9 cellular contexts compared by ENCODE assay signal in the genomic region with DNA sequence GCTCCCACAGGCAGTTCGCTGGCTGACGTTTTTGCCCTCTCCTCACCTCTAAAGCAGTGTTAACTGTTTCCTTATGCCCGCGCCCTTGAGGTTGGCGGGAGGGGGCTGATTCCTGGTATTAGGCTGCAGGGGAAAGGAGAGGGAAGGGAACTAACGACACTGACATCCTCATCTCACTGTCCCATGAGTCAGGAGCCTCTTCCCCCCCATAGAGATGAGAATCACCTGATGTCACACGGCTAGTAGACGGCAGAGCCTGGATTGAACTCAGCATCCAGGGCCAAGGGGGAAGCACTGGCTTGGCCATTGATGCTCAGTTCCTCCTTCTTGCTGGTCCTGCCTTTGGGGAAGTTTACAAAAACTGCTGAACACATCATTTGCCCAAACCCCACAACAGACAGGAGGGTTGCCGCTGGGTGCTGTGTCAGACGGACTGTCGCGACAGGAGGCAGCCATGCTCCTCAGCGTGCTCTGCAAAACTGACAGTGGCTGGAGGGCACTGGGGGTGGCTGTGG. TPM values are rescaled to one million over a fixed set of nuclear protein-coding genes. Genes with fewer than 3 reads are reported as not detected.
DNase-seq lines count a peak whose midpoint lies in the region; ATAC-seq and TF ChIP-seq lines count a peak whose summit lies in the region.
"Had no signal": no experiment of that assay in that cellular context is flagged by ENCODE, and none has a peak within 500 bp of the region (broad histone marks: within the 10 kb centered on the region; RNA-seq: fewer than 3 reads in every experiment).

No MANE protein-coding gene starts in this region.

- intact Hi-C loops in vagina (cut with DNase I) = loop anchor here (10.0 kb wide), 1 partner anchor 159 kb away; no protein-coding TSS in a partner anchor
- intact Hi-C loops in left colon (cut with DNase I, micrococcal nuclease) = no loop called here

- H3K27ac Mint-ChIP-seq in activated T-cell treated with anti-CD3 and anti-CD28 coated beads, Interleukin-2, amount 50 U/mL, for 24 hours = peak overlapping the region; percentile 57

- TF ChIP-seq CTCF in vagina (IDR thresholded peaks at IDR 0.05) (no peak), omental fat pad (IDR thresholded peaks at IDR 0.05) (no peak)

- no peak overlapping the region for H3K4me2 ChIP-seq in mesenchymal stem cell (ENCODE audit: low read length, poor library complexity, severe bottlenecking)

- H3K4me3 Mint-ChIP-seq in activated T-cell treated with anti-CD3 and anti-CD28 coated beads, Interleukin-2, amount 50 U/mL, for 24 hours = no peak overlapping the region
- H3K4me3 Mint-ChIP-seq: central memory CD8-positive, alpha-beta T cell had no signal

- H3K23ac ChIP-seq in mesenchymal stem cell (ENCODE audit: low read length in 2 of 2) = peak overlapping the region in 1 of 2 experiments; percentile 65

- no peak overlapping the region for H2AFZ ChIP-seq in mesenchymal stem cell (ENCODE audit: low read depth, low read length)

- H3K36me3 Mint-ChIP-seq in activated T-cell treated with anti-CD3 and anti-CD28 coated beads, Interleukin-2, amount 50 U/mL, for 24 hours (ENCODE audit: low read depth) = peaks cover 19% of the 10 kb centered on the region

- peak overlapping the region; percentile 29 for H4K91ac ChIP-seq in mesenchymal stem cell (ENCODE audit: low read length)

- 84% methylated on average over 12 of the region's 13 CpGs for WGBS in mesenchymal stem cell

- peaks cover 39% of the 10 kb centered on the region for H3K4me1 Mint-ChIP-seq in activated T-cell treated with anti-CD3 and anti-CD28 coated beads, Interleukin-2, amount 50 U/mL, for 24 hours (ENCODE audit: low read depth)

- H2BK12ac ChIP-seq in mesenchymal stem cell (ENCODE audit: low read length in 2 of 2) = peak overlapping the region in 1 of 2 experiments; percentile 1

- no peak overlapping the region for H3K9ac ChIP-seq in mesenchymal stem cell (ENCODE audit: low read length)

- peaks cover 49% of the 10 kb centered on the region for H3K79me1 ChIP-seq in mesenchymal stem cell (replicated peaks; ENCODE audit: low read length, poor library complexity, severe bottlenecking)

- H4K8ac ChIP-seq in mesenchymal stem cell (ENCODE audit: low read length) = peak overlapping the region; percentile 39

- ATAC-seq in left colon = no peak
- ATAC-seq in omental fat pad (ENCODE audit: low FRiP score) = no peak

- H3K4me1 ChIP-seq in mesenchymal stem cell (ENCODE audit: control insufficient read depth, insufficient read depth, low read depth, low read length) (peaks cover 42% of the 10 kb centered on the region), vagina (peaks cover 63% of the 10 kb centered on the region)

- H3K27me3 ChIP-seq in mesenchymal stem cell (ENCODE audit: control insufficient read depth in 1 of 2, insufficient read depth in 1 of 2, low read length in 2 of 2) (no peaks in the 10 kb centered on the region), vagina (no peaks in the 10 kb centered on the region)

- TF ChIP-seq POLR2A in vagina (IDR thresholded peaks at IDR 0.05) = no peak

- H2AK5ac ChIP-seq in mesenchymal stem cell (ENCODE audit: low read length, severe bottlenecking) = peak overlapping the region; percentile 42

- no peaks in the 10 kb centered on the region for H3K9me3 Mint-ChIP-seq in activated T-cell treated with anti-CD3 and anti-CD28 coated beads, Interleukin-2, amount 50 U/mL, for 24 hours
- H3K9me3 Mint-ChIP-seq: central memory CD8-positive, alpha-beta T cell had no signal

- no peak overlapping the region for H2BK5ac ChIP-seq in mesenchymal stem cell (ENCODE audit: low read depth, low read length, poor library complexity, severe bottlenecking)

- H3K4me3 ChIP-seq in mesenchymal stem cell (ENCODE audit: insufficient read depth in 1 of 2, low read depth in 1 of 2, low read length in 2 of 2) (no peak overlapping the region), vagina (no peak overlapping the region)

- peak overlapping the region in 1 of 2 experiments; percentile 19 for H3K14ac ChIP-seq in mesenchymal stem cell (ENCODE audit: low read length in 2 of 2)

- no peak overlapping the region for H2BK120ac ChIP-seq in mesenchymal stem cell (ENCODE audit: low read depth, low read length)

- H3K4ac ChIP-seq in mesenchymal stem cell (ENCODE audit: low read depth in 1 of 2, low read length in 2 of 2) = no peak overlapping the region

- peak overlapping the region in 1 of 2 experiments; percentile 50 for H3K18ac ChIP-seq in mesenchymal stem cell (ENCODE audit: low read depth in 1 of 2, low read length in 2 of 2)

- H3K36me3 ChIP-seq in mesenchymal stem cell (ENCODE audit: control insufficient read depth in 1 of 2, insufficient read depth in 2 of 2, low read depth in 1 of 2, low read length in 2 of 2) (peaks cover 21 to 24% of the 10 kb centered on the region in 2 experiments), vagina (peaks cover 2 to 10% of the 10 kb centered on the region in 2 donors)

- DNase-seq in activated T-cell treated with anti-CD3 and anti-CD28 coated beads, Interleukin-2, amount 50 U/mL, for 24 hours = no peak
- DNase-seq in activated T-cell treated with anti-CD3 and anti-CD28 coated beads, Interleukin-2, amount 50 U/mL, for 1 hour = no peak
- DNase-seq in caudate nucleus (lab: John Stamatoyannopoulos, UW) = peak in 8 of 61 donors; percentile 15 to 35 (median 28)
- DNase-seq in mesenchymal stem cell = no peak
- no peak for DNase-seq in vagina (ENCODE audit: extremely low spot score in 2 of 2)
- no peak for DNase-seq in left colon
- DNase-seq in activated T-cell treated with anti-CD3 and anti-CD28 coated beads for 4 hours = no peak
- no peak for DNase-seq in omental fat pad (ENCODE audit: low spot score)

- H2BK15ac ChIP-seq in mesenchymal stem cell (ENCODE audit: low read depth, poor library complexity, severe bottlenecking) = peak overlapping the region; percentile 26

- peak overlapping the region; percentile 77 for H3K27ac ChIP-seq in caudate nucleus (ENCODE audit: low read depth, low read length)
- no peak overlapping the region for H3K27ac ChIP-seq in mesenchymal stem cell (ENCODE audit: low read length, poor library complexity, severe bottlenecking)
- H3K27ac ChIP-seq in vagina = peak overlapping the region; percentile 73

- no peaks in the 10 kb centered on the region for H3K27me3 Mint-ChIP-seq in activated T-cell treated with anti-CD3 and anti-CD28 coated beads, Interleukin-2, amount 50 U/mL, for 24 hours
- H3K27me3 Mint-ChIP-seq: central memory CD8-positive, alpha-beta T cell had no signal

- H3K9me3 ChIP-seq in mesenchymal stem cell (ENCODE audit: control insufficient read depth, low read length) (no peaks in the 10 kb centered on the region), vagina (no peaks in the 10 kb centered on the region)

RNA-seq across cellular contexts. Expression of gene IDH2, which starts 38.5 kb away (rescaled TPM):
- polyA plus RNA-seq in mesenchymal stem cell (2013, experiment 1 of 2) = 33.5 TPM
- polyA plus RNA-seq in mesenchymal stem cell (2013, experiment 2 of 2) = 33.2 TPM
- total RNA-seq in vagina (39.3 TPM), left colon (100 to 1,000 TPM; 110 to 185 TPM), omental fat pad (10 to 100 TPM; 24.9 to 43.7 (median 35.2) TPM)
